Comparison of ENCODE assay signal across 14 cellular contexts in genomic region chr2:240460781-240461431, GRCh38. TPM values are rescaled to one million over a fixed set of nuclear protein-coding genes. Genes with fewer than 3 reads are reported as not detected.
DNase-seq lines count a peak whose midpoint lies in the region; ATAC-seq and TF ChIP-seq lines count a peak whose summit lies in the region.
"Had no signal": no experiment of that assay in that cellular context is flagged by ENCODE, and none has a peak within 500 bp of the region (broad histone marks: within the 10 kb centered on the region; RNA-seq: fewer than 3 reads in every experiment).

No MANE protein-coding gene starts in this region.

- intact Hi-C loops in spleen (cut with DNase I; ENCODE audit: low total_unique reads), result no loop called here

- H3K27me3 ChIP-seq in WERI-Rb-1 (ENCODE audit: insufficient read depth, low read depth, severe bottlenecking), result no peaks in the 10 kb centered on the region
- peaks cover 0 to 38% (median 12%) of the 10 kb centered on the region in 7 donors for H3K27me3 ChIP-seq in spleen (replicated peaks in 1 of 7)
- H3K27me3 ChIP-seq in gastroesophageal sphincter, result no peaks in the 10 kb centered on the region
- H3K27me3 ChIP-seq: tibial nerve had no signal

- DNase-seq in activated T-cell treated with anti-CD3 and anti-CD28 coated beads, Interleukin-2, amount 50 U/mL, for 4 hours, result peak; percentile 2
- no peak for DNase-seq in activated T-cell treated with anti-CD3 and anti-CD28 coated beads, Interleukin-2, amount 50 U/mL, for 24 hours
- DNase-seq in WERI-Rb-1 (peak; percentile 54), islet precursor cell (peak; percentile 55), spleen (peak; percentile 72), NCI-H345 (lab: John Stamatoyannopoulos, UW) (no peak), NCI-H2171 (lab: John Stamatoyannopoulos, UW) (no peak)
- DNase-seq: activated effector memory CD4-positive, alpha-beta T cell treated with Interleukin-2 at 50 U/mL for 16 hours; NCI-H446; SHP77 treated with DMSO at 0.1 percent for 48 hours had no signal

- H3K4me1 ChIP-seq in spleen (peaks cover 0 to 8% (median under 1%) of the 10 kb centered on the region in 6 donors), gastroesophageal sphincter (peaks cover 0 to 9% (median 2%) of the 10 kb centered on the region in 3 donors)

- peak; percentile 57 for TF ChIP-seq CTCF in WERI-Rb-1 (IDR thresholded peaks at IDR 0.05; ENCODE audit: low read depth, low read length)
- no peak for TF ChIP-seq CTCF in spleen (IDR thresholded peaks at IDR 0.05 in 8 of 11, conservative IDR thresholded peaks at IDR 0.05 in 3 of 11)
- TF ChIP-seq CTCF in gastroesophageal sphincter (IDR thresholded peaks at IDR 0.05), result no peak

- no peak overlapping the region for H3K4me3 Mint-ChIP-seq in activated T-cell treated with anti-CD3 and anti-CD28 coated beads, Interleukin-2, amount 50 U/mL, for 4 hours
- H3K4me3 Mint-ChIP-seq in activated T-cell treated with anti-CD3 and anti-CD28 coated beads, Interleukin-2, amount 50 U/mL, for 24 hours, result no peak overlapping the region
- H3K4me3 Mint-ChIP-seq: dendritic cell treated with granulocyte-macrophage colony-stimulating factor and Interleukin-4, amounts not matched to agents 40 ng/mL and 50 ng/mL, for 4 days had no signal

- H3K9me3 ChIP-seq in WERI-Rb-1 (ENCODE audit: severe bottlenecking) (no peaks in the 10 kb centered on the region), spleen (no peaks in the 10 kb centered on the region), gastroesophageal sphincter (no peaks in the 10 kb centered on the region)
- H3K9me3 ChIP-seq: tibial nerve had no signal

- H3K4me1 Mint-ChIP-seq in activated T-cell treated with anti-CD3 and anti-CD28 coated beads, Interleukin-2, amount 50 U/mL, for 4 hours (ENCODE audit: low read depth), result no peaks in the 10 kb centered on the region
- H3K4me1 Mint-ChIP-seq in activated T-cell treated with anti-CD3 and anti-CD28 coated beads, Interleukin-2, amount 50 U/mL, for 24 hours (ENCODE audit: low read depth), result no peaks in the 10 kb centered on the region

- peaks cover 7% of the 10 kb centered on the region for H3K27me3 Mint-ChIP-seq in activated T-cell treated with anti-CD3 and anti-CD28 coated beads, Interleukin-2, amount 50 U/mL, for 4 hours (ENCODE audit: low read depth)
- peaks cover 11% of the 10 kb centered on the region for H3K27me3 Mint-ChIP-seq in activated T-cell treated with anti-CD3 and anti-CD28 coated beads, Interleukin-2, amount 50 U/mL, for 24 hours

- no peak for ATAC-seq in activated T-cell treated with anti-CD3 and anti-CD28 coated beads, Interleukin-2, amount 50 U/mL, for 4 hours
- ATAC-seq in gastroesophageal sphincter, result no peak

- WGBS in spleen, 5 donors, result 88 to 95% (median 90%) methylated on average over 2 to 16 of the region's 16 CpGs
- no CpG with 5 or more reads among the region's 16 CpGs for WGBS in gastroesophageal sphincter (ENCODE audit: low coverage in 1 of 2), 2 donors

- no peak overlapping the region for H3K27ac Mint-ChIP-seq in activated T-cell treated with anti-CD3 and anti-CD28 coated beads, Interleukin-2, amount 50 U/mL, for 24 hours
- H3K27ac Mint-ChIP-seq: dendritic cell treated with granulocyte-macrophage colony-stimulating factor and Interleukin-4, amounts not matched to agents 40 ng/mL and 50 ng/mL, for 4 days had no signal

- H3K27ac ChIP-seq in WERI-Rb-1 (no peak overlapping the region), spleen (no peak overlapping the region), gastroesophageal sphincter (no peak overlapping the region)
- H3K27ac ChIP-seq: HL-60, tibial nerve had no signal

- H3K36me3 Mint-ChIP-seq in activated T-cell treated with anti-CD3 and anti-CD28 coated beads, Interleukin-2, amount 50 U/mL, for 4 hours (ENCODE audit: insufficient read depth), result no peaks in the 10 kb centered on the region
- H3K36me3 Mint-ChIP-seq in activated T-cell treated with anti-CD3 and anti-CD28 coated beads, Interleukin-2, amount 50 U/mL, for 24 hours (ENCODE audit: low read depth), result no peaks in the 10 kb centered on the region

- no peaks in the 10 kb centered on the region for H3K9me3 Mint-ChIP-seq in activated T-cell treated with anti-CD3 and anti-CD28 coated beads, Interleukin-2, amount 50 U/mL, for 4 hours
- H3K9me3 Mint-ChIP-seq in activated T-cell treated with anti-CD3 and anti-CD28 coated beads, Interleukin-2, amount 50 U/mL, for 24 hours, result no peaks in the 10 kb centered on the region
- H3K9me3 Mint-ChIP-seq: dendritic cell treated with granulocyte-macrophage colony-stimulating factor and Interleukin-4, amounts not matched to agents 40 ng/mL and 50 ng/mL, for 4 days had no signal

- H3K4me3 ChIP-seq in WERI-Rb-1 (ENCODE audit: low read depth, low read length), result no peak overlapping the region
- H3K4me3 ChIP-seq in spleen, result no peak overlapping the region
- no peak overlapping the region for H3K4me3 ChIP-seq in gastroesophageal sphincter
- H3K4me3 ChIP-seq: tibial nerve had no signal

- no peak for TF ChIP-seq EP300 in gastroesophageal sphincter (IDR thresholded peaks at IDR 0.05)

- TF ChIP-seq POLR2A in spleen (IDR thresholded peaks at IDR 0.05) (no peak), gastroesophageal sphincter (IDR thresholded peaks at IDR 0.05) (no peak)

- H3K36me3 ChIP-seq in WERI-Rb-1 (peaks cover 11% of the 10 kb centered on the region), spleen (peaks cover 0 to 22% (median 0%) of the 10 kb centered on the region in 6 donors), gastroesophageal sphincter (peaks cover 0 to 69% of the 10 kb centered on the region in 2 donors)

RNA-seq across cellular contexts. Expression of gene GPC1, which starts 25.4 kb away (rescaled TPM):
- 1 to 10 TPM; 3.7 to 6.3 (median 5.9) TPM for total RNA-seq in activated T-cell treated with anti-CD3 and anti-CD28 coated beads, Interleukin-2, amount 50 U/mL, for 4 hours
- total RNA-seq in spleen (10 to 100 TPM in 5 of 7 donors, 1 to 10 TPM in 2; 7.9 to 25.0 (median 18.6) TPM), gastroesophageal sphincter (10 to 100 TPM; 22.5 to 73.9 (median 43.3) TPM)
- 10 to 100 TPM in 1 of 3 donors, 1 to 10 TPM in 2; 4.1 to 12.4 (median 9.1) TPM for polyA plus RNA-seq in spleen

Comparison
In these comparisons a context has a peak if more than half of its experiments do, and no peak if none do; other contexts are left out.
1. DNase-seq: peak in activated T-cell treated with anti-CD3 and anti-CD28 coated beads, Interleukin-2, amount 50 U/mL, for 4 hours (single experiment), WERI-Rb-1 (single experiment), islet precursor cell (single experiment) and spleen (single experiment); none in activated T-cell treated with anti-CD3 and anti-CD28 coated beads, Interleukin-2, amount 50 U/mL, for 24 hours (single experiment), NCI-H345 (single experiment) and NCI-H2171 (single experiment).